In genomic region chr4:22490718-22491330, GRCh38 we compare ENCODE assay signal across 2 cellular contexts.
TF ChIP-seq lines count a peak whose summit lies in the region.

No MANE protein-coding gene starts in this region.

TF ChIP-seq in GM12878, 131 proteins besides CTCF, POLR2A, EP300 and RAD21:
- TF ChIP-seq TCF7 (IDR thresholded peaks at IDR 0.05; ENCODE audit: borderline replicate concordance), result no peak
- peak; percentile 3; the same call in 1 of the 2 replicates for TF ChIP-seq SPI1 (IDR thresholded peaks at IDR 0.05; ENCODE audit: borderline replicate concordance, insufficient read depth, low read depth, low read length)

TF ChIP-seq in HepG2, 621 proteins besides CTCF, POLR2A, EP300 and RAD21 (continues in another document):
- TF ChIP-seq PATZ1 (CRISPR knock-in tag; IDR thresholded peaks at IDR 0.05), result 0 out of 2 replicates have a peak, but pooled peaks have one; percentile 16
- TF ChIP-seq ZNF614 (CRISPR knock-in tag; IDR thresholded peaks at IDR 0.05; ENCODE audit: borderline replicate concordance), result 0 out of 2 replicates have a peak, but pooled peaks have one; percentile 28
- TF ChIP-seq, protein P1, sequence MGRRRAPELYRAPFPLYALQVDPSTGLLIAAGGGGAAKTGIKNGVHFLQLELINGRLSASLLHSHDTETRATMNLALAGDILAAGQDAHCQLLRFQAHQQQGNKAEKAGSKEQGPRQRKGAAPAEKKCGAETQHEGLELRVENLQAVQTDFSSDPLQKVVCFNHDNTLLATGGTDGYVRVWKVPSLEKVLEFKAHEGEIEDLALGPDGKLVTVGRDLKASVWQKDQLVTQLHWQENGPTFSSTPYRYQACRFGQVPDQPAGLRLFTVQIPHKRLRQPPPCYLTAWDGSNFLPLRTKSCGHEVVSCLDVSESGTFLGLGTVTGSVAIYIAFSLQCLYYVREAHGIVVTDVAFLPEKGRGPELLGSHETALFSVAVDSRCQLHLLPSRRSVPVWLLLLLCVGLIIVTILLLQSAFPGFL (CRISPR knock-in tag; IDR thresholded peaks at IDR 0.05), result no peak
- TF ChIP-seq REPIN1 (CRISPR knock-in tag; IDR thresholded peaks at IDR 0.05; ENCODE audit: borderline replicate concordance, low read depth), result no peak
- TF ChIP-seq NFE2L1 (CRISPR knock-in tag; IDR thresholded peaks at IDR 0.05; ENCODE audit: borderline replicate concordance), result no peak
- TF ChIP-seq GATAD2A (CRISPR knock-in tag; IDR thresholded peaks at IDR 0.05), result no peak
- TF ChIP-seq, protein P2, sequence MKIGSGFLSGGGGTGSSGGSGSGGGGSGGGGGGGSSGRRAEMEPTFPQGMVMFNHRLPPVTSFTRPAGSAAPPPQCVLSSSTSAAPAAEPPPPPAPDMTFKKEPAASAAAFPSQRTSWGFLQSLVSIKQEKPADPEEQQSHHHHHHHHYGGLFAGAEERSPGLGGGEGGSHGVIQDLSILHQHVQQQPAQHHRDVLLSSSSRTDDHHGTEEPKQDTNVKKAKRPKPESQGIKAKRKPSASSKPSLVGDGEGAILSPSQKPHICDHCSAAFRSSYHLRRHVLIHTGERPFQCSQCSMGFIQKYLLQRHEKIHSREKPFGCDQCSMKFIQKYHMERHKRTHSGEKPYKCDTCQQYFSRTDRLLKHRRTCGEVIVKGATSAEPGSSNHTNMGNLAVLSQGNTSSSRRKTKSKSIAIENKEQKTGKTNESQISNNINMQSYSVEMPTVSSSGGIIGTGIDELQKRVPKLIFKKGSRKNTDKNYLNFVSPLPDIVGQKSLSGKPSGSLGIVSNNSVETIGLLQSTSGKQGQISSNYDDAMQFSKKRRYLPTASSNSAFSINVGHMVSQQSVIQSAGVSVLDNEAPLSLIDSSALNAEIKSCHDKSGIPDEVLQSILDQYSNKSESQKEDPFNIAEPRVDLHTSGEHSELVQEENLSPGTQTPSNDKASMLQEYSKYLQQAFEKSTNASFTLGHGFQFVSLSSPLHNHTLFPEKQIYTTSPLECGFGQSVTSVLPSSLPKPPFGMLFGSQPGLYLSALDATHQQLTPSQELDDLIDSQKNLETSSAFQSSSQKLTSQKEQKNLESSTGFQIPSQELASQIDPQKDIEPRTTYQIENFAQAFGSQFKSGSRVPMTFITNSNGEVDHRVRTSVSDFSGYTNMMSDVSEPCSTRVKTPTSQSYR (CRISPR knock-in tag; IDR thresholded peaks at IDR 0.05; ENCODE audit: borderline replicate concordance), result no peak
- no peak for TF ChIP-seq PRMT3 (CRISPR knock-in tag; IDR thresholded peaks at IDR 0.05; ENCODE audit: borderline replicate concordance, low read depth)
- TF ChIP-seq PAXIP1 (CRISPR knock-in tag; conservative IDR thresholded peaks at IDR 0.05), result peak; percentile 38; the same call in 1 of the 2 replicates
- peak; percentile 76; the same call in 1 of the 2 replicates for TF ChIP-seq ZNF292 (CRISPR knock-in tag; IDR thresholded peaks at IDR 0.05; ENCODE audit: borderline replicate concordance, low read depth)
- TF ChIP-seq POGZ (CRISPR knock-in tag; IDR thresholded peaks at IDR 0.05), result peak; percentile 39; the same call in 1 of the 2 replicates
- TF ChIP-seq, protein P3, sequence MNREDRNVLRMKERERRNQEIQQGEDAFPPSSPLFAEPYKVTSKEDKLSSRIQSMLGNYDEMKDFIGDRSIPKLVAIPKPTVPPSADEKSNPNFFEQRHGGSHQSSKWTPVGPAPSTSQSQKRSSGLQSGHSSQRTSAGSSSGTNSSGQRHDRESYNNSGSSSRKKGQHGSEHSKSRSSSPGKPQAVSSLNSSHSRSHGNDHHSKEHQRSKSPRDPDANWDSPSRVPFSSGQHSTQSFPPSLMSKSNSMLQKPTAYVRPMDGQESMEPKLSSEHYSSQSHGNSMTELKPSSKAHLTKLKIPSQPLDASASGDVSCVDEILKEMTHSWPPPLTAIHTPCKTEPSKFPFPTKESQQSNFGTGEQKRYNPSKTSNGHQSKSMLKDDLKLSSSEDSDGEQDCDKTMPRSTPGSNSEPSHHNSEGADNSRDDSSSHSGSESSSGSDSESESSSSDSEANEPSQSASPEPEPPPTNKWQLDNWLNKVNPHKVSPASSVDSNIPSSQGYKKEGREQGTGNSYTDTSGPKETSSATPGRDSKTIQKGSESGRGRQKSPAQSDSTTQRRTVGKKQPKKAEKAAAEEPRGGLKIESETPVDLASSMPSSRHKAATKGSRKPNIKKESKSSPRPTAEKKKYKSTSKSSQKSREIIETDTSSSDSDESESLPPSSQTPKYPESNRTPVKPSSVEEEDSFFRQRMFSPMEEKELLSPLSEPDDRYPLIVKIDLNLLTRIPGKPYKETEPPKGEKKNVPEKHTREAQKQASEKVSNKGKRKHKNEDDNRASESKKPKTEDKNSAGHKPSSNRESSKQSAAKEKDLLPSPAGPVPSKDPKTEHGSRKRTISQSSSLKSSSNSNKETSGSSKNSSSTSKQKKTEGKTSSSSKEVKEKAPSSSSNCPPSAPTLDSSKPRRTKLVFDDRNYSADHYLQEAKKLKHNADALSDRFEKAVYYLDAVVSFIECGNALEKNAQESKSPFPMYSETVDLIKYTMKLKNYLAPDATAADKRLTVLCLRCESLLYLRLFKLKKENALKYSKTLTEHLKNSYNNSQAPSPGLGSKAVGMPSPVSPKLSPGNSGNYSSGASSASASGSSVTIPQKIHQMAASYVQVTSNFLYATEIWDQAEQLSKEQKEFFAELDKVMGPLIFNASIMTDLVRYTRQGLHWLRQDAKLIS (CRISPR knock-in tag; IDR thresholded peaks at IDR 0.05), result no peak
- no peak for TF ChIP-seq CHD2 (IDR thresholded peaks at IDR 0.05; ENCODE audit: low read depth, low read length)
- TF ChIP-seq HDAC1 (CRISPR knock-in tag; IDR thresholded peaks at IDR 0.05), result 0 out of 2 replicates have a peak, but pooled peaks have one; percentile 28
- peak; percentile 78; the same call in 1 of the 2 replicates for TF ChIP-seq TBX2 (CRISPR knock-in tag; IDR thresholded peaks at IDR 0.05; ENCODE audit: borderline replicate concordance)
- no peak for TF ChIP-seq XRCC5 (optimal IDR thresholded peaks at IDR 0.05; ENCODE audit: low read length)
- no peak for TF ChIP-seq HOXA3 (CRISPR knock-in tag; IDR thresholded peaks at IDR 0.05)
- TF ChIP-seq ZNF660 (CRISPR knock-in tag; IDR thresholded peaks at IDR 0.05; ENCODE audit: borderline replicate concordance, low read depth), result no peak
- TF ChIP-seq ZFP37 (CRISPR knock-in tag; IDR thresholded peaks at IDR 0.05; ENCODE audit: borderline replicate concordance), result no peak
- TF ChIP-seq ZNF550 (CRISPR knock-in tag; IDR thresholded peaks at IDR 0.05; ENCODE audit: borderline replicate concordance), result no peak
- no peak for TF ChIP-seq ISX (CRISPR knock-in tag; conservative IDR thresholded peaks at IDR 0.05)
- TF ChIP-seq FOXP1 (IDR thresholded peaks at IDR 0.05), result no peak
- peak; percentile 27; the same call in 1 of the 2 replicates for TF ChIP-seq FOXP1 (CRISPR knock-in tag; IDR thresholded peaks at IDR 0.05)
- no peak for TF ChIP-seq ZNF598 (CRISPR knock-in tag; IDR thresholded peaks at IDR 0.05; ENCODE audit: borderline replicate concordance)
- no peak for TF ChIP-seq ZNF142 (CRISPR knock-in tag; IDR thresholded peaks at IDR 0.05)
- no peak for TF ChIP-seq ONECUT2 (CRISPR knock-in tag; IDR thresholded peaks at IDR 0.05)
- no peak for TF ChIP-seq ZNF333 (CRISPR knock-in tag; IDR thresholded peaks at IDR 0.05; ENCODE audit: borderline replicate concordance)
- no peak for TF ChIP-seq SRSF4 (IDR thresholded peaks at IDR 0.05; ENCODE audit: low read depth, low read length, poor library complexity, severe bottlenecking)
- TF ChIP-seq NCOA1 (CRISPR knock-in tag; IDR thresholded peaks at IDR 0.05), result no peak
